In the genomic region with DNA sequence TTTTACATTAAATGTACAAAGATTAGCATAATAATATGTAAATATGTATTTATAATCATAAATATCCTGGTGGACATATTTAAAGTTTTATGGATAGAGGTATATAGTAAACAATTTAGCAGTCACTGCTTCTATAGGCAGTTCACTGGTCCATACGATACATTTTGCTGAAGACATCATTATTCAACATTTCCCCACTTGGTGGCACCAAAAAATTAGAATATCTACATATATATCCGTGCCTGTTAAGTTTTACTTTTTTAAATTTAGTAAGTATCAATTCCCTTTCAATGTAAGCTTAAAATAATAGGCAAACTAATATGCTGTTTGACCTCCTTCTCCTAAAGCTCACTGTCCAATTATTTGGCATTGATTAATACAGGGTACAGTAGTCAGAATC, we compare ENCODE assay signal across 9 cellular contexts.
DNase-seq lines count a peak whose midpoint lies in the region; ATAC-seq, FAIRE-seq and TF ChIP-seq lines count a peak whose summit lies in the region.
"Had no signal": no experiment of that assay in that cellular context is flagged by ENCODE, and none has a peak within 500 bp of the region (broad histone marks: within the 10 kb centered on the region; RNA-seq: fewer than 3 reads in every experiment).

No MANE protein-coding gene starts in this region.

- intact Hi-C loops in kidney (cut with DNase I) (no loop called here), aorta (cut with DNase I) (loop anchor here (10.0 kb wide), 1 partner anchor 372 kb away; no protein-coding TSS in a partner anchor)

- no peaks in the 10 kb centered on the region for H3K9me3 ChIP-seq in kidney (ENCODE audit: control insufficient read depth in 1 of 2, low read length in 2 of 2)
- H3K9me3 ChIP-seq in aorta (ENCODE audit: control insufficient read depth, low read length) = no peaks in the 10 kb centered on the region
- H3K9me3 ChIP-seq: thoracic aorta had no signal

- H3K4me1 ChIP-seq in kidney (ENCODE audit: control insufficient read depth in 1 of 2, insufficient read depth in 1 of 2, low read depth in 1 of 2, low read length in 2 of 2) (no peaks in the 10 kb centered on the region), aorta (ENCODE audit: control insufficient read depth in 1 of 2, insufficient read depth in 2 of 2, low read length in 2 of 2) (no peaks in the 10 kb centered on the region)

- peak; percentile 23 for DNase-seq in HCEC 1CT
- DNase-seq in NCI-H526 treated with DMSO at 0.1 percent for 48 hours (lab: John Stamatoyannopoulos, UW) = peak; percentile 7
- DNase-seq in kidney = no peak
- DNase-seq in aorta = no peak
- DNase-seq in stimulated activated CD4-positive, alpha-beta T cell treated with anti-CD3 and anti-CD28 coated beads, Interleukin-15, amount 100 ng/mL, for 24 hours = no peak

- FAIRE-seq in G401.6 (lab: Jason Lieb, UNC) (peak; percentile 87), kidney (lab: Jason Lieb, UNC) (peak; percentile 70)

- no peaks in the 10 kb centered on the region for H3K27me3 ChIP-seq in aorta (ENCODE audit: control insufficient read depth in 1 of 2, insufficient read depth in 2 of 2, low read length in 1 of 2)

- 27 to 42% methylated on average over 2 of the region's 2 CpGs for WGBS in aorta, 2 donors

- H3K27ac ChIP-seq in kidney (ENCODE audit: low read depth in 2 of 2, low read length in 2 of 2) = no peak overlapping the region
- H3K27ac ChIP-seq in aorta (ENCODE audit: low read depth in 1 of 2, low read length in 2 of 2) = no peak overlapping the region
- H3K27ac ChIP-seq: thoracic aorta had no signal

- TF ChIP-seq CTCF in kidney (IDR thresholded peaks at IDR 0.05; ENCODE audit: borderline replicate concordance, extremely low read depth, insufficient read depth) = no peak

- H3K4me3 ChIP-seq in kidney (ENCODE audit: low read length in 2 of 2) (no peak overlapping the region), aorta (ENCODE audit: low read length in 2 of 2) (no peak overlapping the region)
- H3K4me3 ChIP-seq: thoracic aorta had no signal

- no peak for ATAC-seq in aorta (ENCODE audit: low FRiP score)
- ATAC-seq in HG03097 (IDR thresholded peaks at IDR 0.05; ENCODE audit: low FRiP score, unreplicated experiment) = no peak
- no peak for ATAC-seq in GM21360 (IDR thresholded peaks at IDR 0.05; ENCODE audit: unreplicated experiment)

- H3K36me3 ChIP-seq in kidney (ENCODE audit: control insufficient read depth in 1 of 2, insufficient read depth in 2 of 2, low read length in 2 of 2) = no peaks in the 10 kb centered on the region
- no peaks in the 10 kb centered on the region for H3K36me3 ChIP-seq in aorta (ENCODE audit: control insufficient read depth in 1 of 2, insufficient read depth in 2 of 2, low read length in 1 of 2)

- H3K9ac ChIP-seq in kidney (ENCODE audit: low read length in 2 of 2) = no peak overlapping the region

Comparison
In these comparisons a context has a peak if more than half of its experiments do, and no peak if none do; other contexts are left out.
1. DNase-seq: peak in HCEC 1CT (single experiment) and NCI-H526 treated with DMSO at 0.1 percent for 48 hours (single experiment); none in kidney (single experiment), aorta (0 of 2) and stimulated activated CD4-positive, alpha-beta T cell treated with anti-CD3 and anti-CD28 coated beads, Interleukin-15, amount 100 ng/mL, for 24 hours (single experiment).